ENCODE assay signal across 25 cellular contexts in the genomic region with DNA sequence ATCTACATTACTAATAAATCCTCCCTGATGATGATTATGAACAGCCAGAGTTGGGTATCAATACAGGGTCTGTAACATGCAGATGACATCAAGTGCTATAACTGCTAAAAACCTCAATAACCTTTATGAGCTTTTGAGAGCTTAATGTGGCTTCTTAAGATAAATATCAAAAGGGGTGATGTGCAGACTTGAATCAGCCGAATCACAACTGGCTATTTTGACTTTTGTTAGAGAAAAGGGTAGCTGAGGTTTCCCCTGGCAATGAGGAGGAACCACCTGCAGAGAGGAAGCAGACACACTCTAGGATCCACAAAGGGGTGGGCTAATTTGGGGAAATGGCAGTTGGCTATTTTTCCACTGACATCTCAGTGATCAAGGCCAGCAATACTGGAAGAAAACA. TPM values are rescaled to one million over a fixed set of nuclear protein-coding genes. Genes with fewer than 3 reads are reported as not detected.
DNase-seq lines count a peak whose midpoint lies in the region; ATAC-seq and TF ChIP-seq lines count a peak whose summit lies in the region.
"Had no signal": no experiment of that assay in that cellular context is flagged by ENCODE, and none has a peak within 500 bp of the region (broad histone marks: within the 10 kb centered on the region; RNA-seq: fewer than 3 reads in every experiment).

No MANE protein-coding gene starts in this region.

- H3K36me3 ChIP-seq in testis (ENCODE audit: low read depth, missing control alignments) (no peaks in the 10 kb centered on the region), breast epithelium (no peaks in the 10 kb centered on the region)
- H3K36me3 ChIP-seq: esophagus muscularis mucosa, sigmoid colon had no signal

- WGBS in testis, 2 donors: 66 to 82% methylated on average over 1 of the region's 1 CpG

- peak; percentile 55 for ATAC-seq in stimulated activated naive CD8-positive, alpha-beta T cell treated with anti-CD3 and anti-CD28 coated beads, Interleukin-15, amount 100 ng/mL, for 72 hours
- ATAC-seq: GM12878 had no signal

- TF ChIP-seq CTCF in testis (IDR thresholded peaks at IDR 0.05): no peak
- no peak for TF ChIP-seq CTCF in breast epithelium (IDR thresholded peaks at IDR 0.05)

- no peak overlapping the region for H3K4me3 Mint-ChIP-seq in activated naive CD4-positive, alpha-beta T cell treated with anti-CD3 and anti-CD28 coated beads for 36 hours
- no peak overlapping the region for H3K4me3 Mint-ChIP-seq in activated T-helper 2 cell treated with anti-CD3 and anti-CD28 coated beads, Interferon-gamma antibody, Interleukin-2, Interleukin-4, amounts not matched to agents 10 μg/mL and 5 μg/mL and 100 μg/mL, durations not matched to agents 14 hours and 24 hours and 36 hours (ENCODE audit: low read depth)
- peak overlapping the region; percentile 20 to 55 for H3K4me3 Mint-ChIP-seq in stimulated activated naive CD8-positive, alpha-beta T cell treated with anti-CD3 and anti-CD28 coated beads, Interleukin-15, amount 100 ng/mL, for 72 hours
- H3K4me3 Mint-ChIP-seq: IgD-negative memory B cell, immature natural killer cell had no signal

- no peak for DNase-seq in activated naive CD4-positive, alpha-beta T cell treated with anti-CD3 and anti-CD28 coated beads for 36 hours
- DNase-seq in activated naive CD4-positive, alpha-beta T cell (lab: John Stamatoyannopoulos, UW): no peak
- DNase-seq in NAMALWA (ENCODE audit: low spot score): peak; percentile 65
- no peak for DNase-seq in activated T-helper 2 cell treated with anti-CD3 and anti-CD28 coated beads, Interferon-gamma antibody, Interleukin-2, Interleukin-4, amounts not matched to agents 10 μg/mL and 5 μg/mL and 100 μg/mL, durations not matched to agents 14 hours and 24 hours and 36 hours (ENCODE audit: low spot score)
- no peak for DNase-seq in stimulated activated naive CD8-positive, alpha-beta T cell treated with anti-CD3 and anti-CD28 coated beads, Interleukin-15, amount 100 ng/mL, for 72 hours
- DNase-seq in testis: no peak
- no peak for DNase-seq in breast epithelium (ENCODE audit: low spot score in 2 of 2)
- no peak for DNase-seq in NCI-H128 (lab: John Stamatoyannopoulos, UW; ENCODE audit: unreplicated experiment)
- DNase-seq: activated CD8-positive, alpha-beta memory T cell treated with anti-CD3 and anti-CD28 coated beads, Interleukin-2, amount 50 U/mL, for 48 hours; immature natural killer cell; NCI-H1417; NCI-H226; Right ventricle myocardium superior; sigmoid colon; stimulated activated CD4-positive, alpha-beta T cell treated with anti-CD3 and anti-CD28 coated beads, Interleukin-1b, Interleukin-23, amount 100 ng/mL, for 48 hours had no signal

- CTCF ChIA-PET in activated naive CD4-positive, alpha-beta T cell treated with anti-CD3 and anti-CD28 coated beads for 36 hours (lab: Charles Lee): interaction anchor here (0.6 to 2.9 kb wide), 9 partner anchors 10 to 298 kb away, joined by 3 to 17 read pairs (median 3); no protein-coding TSS in a partner anchor

- H3K36me3 Mint-ChIP-seq in activated naive CD4-positive, alpha-beta T cell treated with anti-CD3 and anti-CD28 coated beads for 36 hours (ENCODE audit: low read depth): no peaks in the 10 kb centered on the region
- H3K36me3 Mint-ChIP-seq in activated T-helper 2 cell treated with anti-CD3 and anti-CD28 coated beads, Interferon-gamma antibody, Interleukin-2, Interleukin-4, amounts not matched to agents 10 μg/mL and 5 μg/mL and 100 μg/mL, durations not matched to agents 14 hours and 24 hours and 36 hours (ENCODE audit: low read depth): peaks cover 39% of the 10 kb centered on the region

- no peaks in the 10 kb centered on the region for H3K27me3 Mint-ChIP-seq in activated naive CD4-positive, alpha-beta T cell treated with anti-CD3 and anti-CD28 coated beads for 36 hours (ENCODE audit: low read depth)
- no peaks in the 10 kb centered on the region for H3K27me3 Mint-ChIP-seq in activated T-helper 2 cell treated with anti-CD3 and anti-CD28 coated beads, Interferon-gamma antibody, Interleukin-2, Interleukin-4, amounts not matched to agents 10 μg/mL and 5 μg/mL and 100 μg/mL, durations not matched to agents 14 hours and 24 hours and 36 hours (ENCODE audit: low read depth)
- H3K27me3 Mint-ChIP-seq in stimulated activated naive CD8-positive, alpha-beta T cell treated with anti-CD3 and anti-CD28 coated beads, Interleukin-15, amount 100 ng/mL, for 72 hours: no peaks in the 10 kb centered on the region
- H3K27me3 Mint-ChIP-seq: IgD-negative memory B cell had no signal

- no peaks in the 10 kb centered on the region for H3K4me1 ChIP-seq in testis
- no peaks in the 10 kb centered on the region for H3K4me1 ChIP-seq in breast epithelium
- H3K4me1 ChIP-seq: Caco-2, esophagus muscularis mucosa, sigmoid colon had no signal

- peaks cover 43% of the 10 kb centered on the region for H3K4me1 Mint-ChIP-seq in activated naive CD4-positive, alpha-beta T cell treated with anti-CD3 and anti-CD28 coated beads for 36 hours (ENCODE audit: low read depth)
- H3K4me1 Mint-ChIP-seq in activated T-helper 2 cell treated with anti-CD3 and anti-CD28 coated beads, Interferon-gamma antibody, Interleukin-2, Interleukin-4, amounts not matched to agents 10 μg/mL and 5 μg/mL and 100 μg/mL, durations not matched to agents 14 hours and 24 hours and 36 hours (ENCODE audit: low read depth): peaks cover 60% of the 10 kb centered on the region
- H3K4me1 Mint-ChIP-seq in stimulated activated naive CD8-positive, alpha-beta T cell treated with anti-CD3 and anti-CD28 coated beads, Interleukin-15, amount 100 ng/mL, for 72 hours: peaks cover 71% of the 10 kb centered on the region
- H3K4me1 Mint-ChIP-seq: IgD-negative memory B cell had no signal

- H3K9me3 Mint-ChIP-seq in activated naive CD4-positive, alpha-beta T cell treated with anti-CD3 and anti-CD28 coated beads for 36 hours: peaks cover 8% of the 10 kb centered on the region
- H3K9me3 Mint-ChIP-seq in activated T-helper 2 cell treated with anti-CD3 and anti-CD28 coated beads, Interferon-gamma antibody, Interleukin-2, Interleukin-4, amounts not matched to agents 10 μg/mL and 5 μg/mL and 100 μg/mL, durations not matched to agents 14 hours and 24 hours and 36 hours: peaks cover 35% of the 10 kb centered on the region
- peaks cover 17 to 21% of the 10 kb centered on the region in 2 donors for H3K9me3 Mint-ChIP-seq in stimulated activated naive CD8-positive, alpha-beta T cell treated with anti-CD3 and anti-CD28 coated beads, Interleukin-15, amount 100 ng/mL, for 72 hours

- H3K4me3 ChIP-seq in testis (no peak overlapping the region), breast epithelium (no peak overlapping the region)
- H3K4me3 ChIP-seq: esophagus muscularis mucosa, GM12878, sigmoid colon had no signal

- H3K9me3 ChIP-seq in testis: no peaks in the 10 kb centered on the region
- H3K9me3 ChIP-seq in breast epithelium: no peaks in the 10 kb centered on the region
- H3K9me3 ChIP-seq: Caco-2, sigmoid colon had no signal

- H3K27me3 ChIP-seq in testis (no peaks in the 10 kb centered on the region), breast epithelium (no peaks in the 10 kb centered on the region)
- H3K27me3 ChIP-seq: esophagus muscularis mucosa, sigmoid colon had no signal

- intact Hi-C loops in activated naive CD4-positive, alpha-beta T cell treated with anti-CD3 and anti-CD28 coated beads for 36 hours (cut with micrococcal nuclease): loop anchor here (10.0 kb wide), 1 partner anchor 967 kb away; a partner anchor contains a TSS
- intact Hi-C loops in activated T-helper 2 cell treated with anti-CD3 and anti-CD28 coated beads, Interferon-gamma antibody, Interleukin-2, Interleukin-4, amounts not matched to agents 10 μg/mL and 5 μg/mL and 100 μg/mL, durations not matched to agents 14 hours and 24 hours and 36 hours (cut with micrococcal nuclease): loop anchor here (1.0 to 5.0 kb wide), 5 partner anchors 11 to 236 kb away; no protein-coding TSS in a partner anchor
- intact Hi-C loops in testis (cut with DNase I; ENCODE audit: low total_unique reads) (no loop called here), breast epithelium (cut with DNase I; ENCODE audit: low total_unique reads) (no loop called here)

- no peak for TF ChIP-seq POLR2A in testis (IDR thresholded peaks at IDR 0.05)
- TF ChIP-seq POLR2A in breast epithelium (IDR thresholded peaks at IDR 0.05): no peak

- H3K27ac Mint-ChIP-seq in activated naive CD4-positive, alpha-beta T cell treated with anti-CD3 and anti-CD28 coated beads for 36 hours: peak overlapping the region; percentile 72
- peak overlapping the region; percentile 89 for H3K27ac Mint-ChIP-seq in activated T-helper 2 cell treated with anti-CD3 and anti-CD28 coated beads, Interferon-gamma antibody, Interleukin-2, Interleukin-4, amounts not matched to agents 10 μg/mL and 5 μg/mL and 100 μg/mL, durations not matched to agents 14 hours and 24 hours and 36 hours
- H3K27ac Mint-ChIP-seq in stimulated activated naive CD8-positive, alpha-beta T cell treated with anti-CD3 and anti-CD28 coated beads, Interleukin-15, amount 100 ng/mL, for 72 hours: peak overlapping the region; percentile 10 to 44
- H3K27ac Mint-ChIP-seq: IgD-negative memory B cell, immature natural killer cell had no signal

- no peak overlapping the region for H3K27ac ChIP-seq in testis
- no peak overlapping the region for H3K27ac ChIP-seq in breast epithelium
- H3K27ac ChIP-seq: esophagus muscularis mucosa, sigmoid colon had no signal

RNA-seq across cellular contexts. Expression of a gene that starts 30.2 kb away (rescaled TPM):
- 1 to 10 TPM; 1.8 TPM for total RNA-seq in activated naive CD4-positive, alpha-beta T cell treated with anti-CD3 and anti-CD28 coated beads for 36 hours
- 0.50 and 1.2 TPM in 2 replicates for total RNA-seq in activated T-helper 2 cell treated with anti-CD3 and anti-CD28 coated beads, Interferon-gamma antibody, Interleukin-2, Interleukin-4, amounts not matched to agents 10 μg/mL and 5 μg/mL and 100 μg/mL, durations not matched to agents 14 hours and 24 hours and 36 hours
- 1 to 10 TPM; 3.5 to 4.5 TPM for total RNA-seq in testis
- 28.5 TPM for polyA plus RNA-seq in testis (ENCODE audit: insufficient read depth, low read depth, low replicate concordance)
- not detected for total RNA-seq in breast epithelium
- total RNA-seq: bronchial epithelial cell; Caco-2; dermis microvascular lymphatic vessel endothelial cell; esophagus muscularis mucosa; GM12878; lower leg skin; omental fat pad; Right ventricle myocardium superior; sigmoid colon; T-helper 1 cell treated with Interleukin-12 subunit alpha and Interleukin-12 subunit beta and Interleukin-4 antibody, amounts not matched to agents 30 ng/mL and 1 ng/mL, for 36 hours; temporal lobe had no signal
- polyA plus RNA-seq: IgD-negative memory B cell, immature natural killer cell, sigmoid colon had no signal

RNA-seq across cellular contexts. Expression of a gene that starts 51.6 kb away (rescaled TPM):
- total RNA-seq in activated naive CD4-positive, alpha-beta T cell treated with anti-CD3 and anti-CD28 coated beads for 36 hours: 100 to 1,000 TPM; 144 to 147 TPM
- total RNA-seq in activated T-helper 2 cell treated with anti-CD3 and anti-CD28 coated beads, Interferon-gamma antibody, Interleukin-2, Interleukin-4, amounts not matched to agents 10 μg/mL and 5 μg/mL and 100 μg/mL, durations not matched to agents 14 hours and 24 hours and 36 hours: 60.9 and 66.9 TPM in 2 replicates
- total RNA-seq in testis (10 to 100 TPM in 1 of 2 donors, 1 to 10 TPM in 1; 7.6 to 17.5 TPM), breast epithelium (10 to 100 TPM; 10.1 to 26.1 (median 16.7) TPM)
- 12.1 TPM for polyA plus RNA-seq in testis (ENCODE audit: insufficient read depth, low read depth, low replicate concordance)
- total RNA-seq: Caco-2 had no signal

Comparison
In these comparisons a context has a peak if more than half of its experiments do, and no peak if none do; other contexts are left out.
1. H3K27ac Mint-ChIP-seq: peak in every context shown above with its lines; median percentile 89 in activated T-helper 2 cell treated with anti-CD3 and anti-CD28 coated beads, Interferon-gamma antibody, Interleukin-2, Interleukin-4, amounts not matched to agents 10 μg/mL and 5 μg/mL and 100 μg/mL, durations not matched to agents 14 hours and 24 hours and 36 hours; 72 in activated naive CD4-positive, alpha-beta T cell treated with anti-CD3 and anti-CD28 coated beads for 36 hours; 27 in stimulated activated naive CD8-positive, alpha-beta T cell treated with anti-CD3 and anti-CD28 coated beads, Interleukin-15, amount 100 ng/mL, for 72 hours.
2. H3K4me3 Mint-ChIP-seq: peak in stimulated activated naive CD8-positive, alpha-beta T cell treated with anti-CD3 and anti-CD28 coated beads, Interleukin-15, amount 100 ng/mL, for 72 hours (2 of 2); none in activated naive CD4-positive, alpha-beta T cell treated with anti-CD3 and anti-CD28 coated beads for 36 hours (single experiment) and activated T-helper 2 cell treated with anti-CD3 and anti-CD28 coated beads, Interferon-gamma antibody, Interleukin-2, Interleukin-4, amounts not matched to agents 10 μg/mL and 5 μg/mL and 100 μg/mL, durations not matched to agents 14 hours and 24 hours and 36 hours (single experiment).
3. intact Hi-C loops: an anchor here in activated naive CD4-positive, alpha-beta T cell treated with anti-CD3 and anti-CD28 coated beads for 36 hours (10.0 kb wide) and activated T-helper 2 cell treated with anti-CD3 and anti-CD28 coated beads, Interferon-gamma antibody, Interleukin-2, Interleukin-4, amounts not matched to agents 10 μg/mL and 5 μg/mL and 100 μg/mL, durations not matched to agents 14 hours and 24 hours and 36 hours (1.0 to 5.0 kb wide); none called in testis and breast epithelium.